2 cellular contexts compared by ENCODE assay signal in genomic region chr18:12283666-12284065, GRCh38.
TF ChIP-seq lines count a peak whose summit lies in the region.

No MANE protein-coding gene starts in this region.

TF ChIP-seq in HCT116, 20 proteins besides CTCF, POLR2A, EP300 and RAD21:
- TF ChIP-seq SP1 (IDR thresholded peaks at IDR 0.05; ENCODE audit: low read depth) (no peak), SRF (IDR thresholded peaks at IDR 0.05; ENCODE audit: low read depth) (no peak), YY1 (IDR thresholded peaks at IDR 0.05; ENCODE audit: extremely low read depth, insufficient replicate concordance, low read depth, low read length) (no peak), EZH2phosphoT487 (IDR thresholded peaks at IDR 0.05; ENCODE audit: borderline replicate concordance) (no peak)

TF ChIP-seq in K562, 482 proteins besides CTCF, POLR2A, EP300 and RAD21:
- 0 out of 2 replicates have a peak, but pooled peaks have one; percentile 22 for TF ChIP-seq GATA2 (CRISPR knock-in tag; IDR thresholded peaks at IDR 0.05)
- TF ChIP-seq ARID1B (IDR thresholded peaks at IDR 0.05) = peak; percentile 70
- TF ChIP-seq ZNF586 (CRISPR knock-in tag; conservative IDR thresholded peaks at IDR 0.05) = no peak
- peak; percentile 90 for TF ChIP-seq MECOM (CRISPR knock-in tag; IDR thresholded peaks at IDR 0.05)
- TF ChIP-seq JUN (IDR thresholded peaks at IDR 0.05; ENCODE audit: borderline replicate concordance, low read depth, low read length) = no peak
- no peak for TF ChIP-seq JUN (CRISPR knock-in tag; IDR thresholded peaks at IDR 0.05; ENCODE audit: borderline replicate concordance)
- peak; percentile 43; the same call in 1 of the 2 replicates for TF ChIP-seq MTA2 (IDR thresholded peaks at IDR 0.05; ENCODE audit: low read depth)
- TF ChIP-seq CBFA2T3 (IDR thresholded peaks at IDR 0.05) = peak; percentile 91
- TF ChIP-seq, protein P1, sequence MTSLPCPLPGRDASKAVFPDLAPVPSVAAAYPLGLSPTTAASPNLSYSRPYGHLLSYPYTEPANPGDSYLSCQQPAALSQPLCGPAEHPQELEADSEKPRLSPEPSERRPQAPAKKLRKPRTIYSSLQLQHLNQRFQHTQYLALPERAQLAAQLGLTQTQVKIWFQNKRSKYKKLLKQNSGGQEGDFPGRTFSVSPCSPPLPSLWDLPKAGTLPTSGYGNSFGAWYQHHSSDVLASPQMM (CRISPR knock-in tag; IDR thresholded peaks at IDR 0.05) = no peak
- no peak for TF ChIP-seq U2AF2 (optimal IDR thresholded peaks at IDR 0.05; ENCODE audit: low read depth, low read length)
- TF ChIP-seq TRIM24 (IDR thresholded peaks at IDR 0.05) = peak; percentile 28 to 60; a peak in 2 of 4 replicates
- TF ChIP-seq CBFA2T2 (conservative IDR thresholded peaks at IDR 0.05) = peak; percentile 87
- peak; percentile 63 for TF ChIP-seq POLR2AphosphoS5 (IDR thresholded peaks at IDR 0.05; ENCODE audit: control insufficient read depth, insufficient read depth, low read depth, low read length)
- 0 out of 2 replicates have a peak, but pooled peaks have one; percentile 33 for TF ChIP-seq ZNF384 (IDR thresholded peaks at IDR 0.05; ENCODE audit: low read depth, low read length)
- peak; percentile 67 for TF ChIP-seq TAL1 (IDR thresholded peaks at IDR 0.05)
- peak; percentile 38; the same call in 1 of the 2 replicates for TF ChIP-seq NFIC (IDR thresholded peaks at IDR 0.05)
- no peak for TF ChIP-seq CHCHD3 (CRISPR knock-in tag; IDR thresholded peaks at IDR 0.05)
- peak; percentile 53; the same call in 1 of the 2 replicates for TF ChIP-seq SOX6 (IDR thresholded peaks at IDR 0.05)
- TF ChIP-seq KLF16 (IDR thresholded peaks at IDR 0.05) = 0 out of 2 replicates have a peak, but pooled peaks have one; percentile 23
- no peak for TF ChIP-seq SMARCB1 (IDR thresholded peaks at IDR 0.05; ENCODE audit: insufficient read length, low read depth)
- TF ChIP-seq DPF2 (IDR thresholded peaks at IDR 0.05) = 0 out of 2 replicates have a peak, but pooled peaks have one; percentile 20
- TF ChIP-seq CC2D1A (IDR thresholded peaks at IDR 0.05) = 0 out of 2 replicates have a peak, but pooled peaks have one; percentile 5
- TF ChIP-seq NCOR1 (IDR thresholded peaks at IDR 0.05) = peak; percentile 68; the same call in 1 of the 2 replicates
- 0 out of 2 replicates have a peak, but pooled peaks have one; percentile 14 for TF ChIP-seq FOSL1 (tag; conservative IDR thresholded peaks at IDR 0.05)
- no peak for TF ChIP-seq ZNF436 (CRISPR knock-in tag; IDR thresholded peaks at IDR 0.05)
- no peak for TF ChIP-seq E2F6 (IDR thresholded peaks at IDR 0.05; ENCODE audit: borderline replicate concordance in 1 of 2, extremely low read depth in 1 of 2, insufficient read depth in 1 of 2, insufficient read length in 1 of 2, low read depth in 1 of 2, low read length in 1 of 2, poor library complexity in 1 of 2, severe bottlenecking in 1 of 2)
- peak; percentile 13 for TF ChIP-seq CCNT2 (IDR thresholded peaks at IDR 0.05; ENCODE audit: borderline replicate concordance, extremely low read depth, insufficient read length, low read depth, low read length)
- TF ChIP-seq JUND (IDR thresholded peaks at IDR 0.05; ENCODE audit: borderline replicate concordance, low read depth, low read length) = 0 out of 2 replicates have a peak, but pooled peaks have one; percentile 8
- TF ChIP-seq JUND (tag; IDR thresholded peaks at IDR 0.05; ENCODE audit: borderline replicate concordance, low read depth, low read length) = no peak
- peak; percentile 69 for TF ChIP-seq TEAD4 (IDR thresholded peaks at IDR 0.05; ENCODE audit: low read length)
- no peak for TF ChIP-seq TEAD4 (CRISPR knock-in tag; IDR thresholded peaks at IDR 0.05; ENCODE audit: borderline replicate concordance)
- TF ChIP-seq TCF3 (CRISPR knock-in tag; IDR thresholded peaks at IDR 0.05) = peak; percentile 78
- TF ChIP-seq ZEB2 (IDR thresholded peaks at IDR 0.05) = peak; percentile 62; the same call in 1 of the 2 replicates
